Comparison of ENCODE assay signal across 25 cellular contexts in genomic region chr1:165281207-165281901, GRCh38.
"Had no signal": no experiment of that assay in that cellular context is flagged by ENCODE, and none has a peak within 500 bp of the region (broad histone marks: within the 10 kb centered on the region; RNA-seq: fewer than 3 reads in every experiment).

No MANE protein-coding gene starts in this region.

- H3K27ac ChIP-seq: ascending aorta, brain microvascular endothelial cell, parathyroid adenoma, psoas muscle, right atrium auricular region, spleen, testis, transverse colon had no signal

- H3K4me3 ChIP-seq: ascending aorta, psoas muscle, right atrium auricular region, spleen, testis, transverse colon had no signal

- H3K36me3 Mint-ChIP-seq: activated naive CD4-positive, alpha-beta T cell treated with anti-CD3 and anti-CD28 coated beads, Interleukin-2, amount 10 ng/mL, durations not matched to agents 7 days and 5 days; activated naive CD8-positive, alpha-beta T cell treated with anti-CD3 and anti-CD28 coated beads, Interleukin-2, amount 10 ng/mL, durations not matched to agents 7 days and 5 days; mesothelial cell of epicardium; naive B cell had no signal

- ATAC-seq: left cardiac atrium, psoas muscle had no signal

- H3K9me3 Mint-ChIP-seq: activated naive CD4-positive, alpha-beta T cell treated with anti-CD3 and anti-CD28 coated beads, Interleukin-2, amount 10 ng/mL, durations not matched to agents 7 days and 5 days; activated naive CD8-positive, alpha-beta T cell treated with anti-CD3 and anti-CD28 coated beads, Interleukin-2, amount 10 ng/mL, durations not matched to agents 7 days and 5 days; mesothelial cell of epicardium; neural crest cell; T-helper 2 cell treated with Interferon-gamma antibody and Interleukin-4, amounts not matched to agents 5 μg/mL and 100 μg/mL, for 36 hours had no signal

- H3K27me3 ChIP-seq: ascending aorta, brain microvascular endothelial cell, right atrium auricular region, testis had no signal

- H3K9me3 ChIP-seq: ascending aorta, psoas muscle, right atrium auricular region, spleen, testis, transverse colon had no signal

- H3K4me1 ChIP-seq: ascending aorta, parathyroid adenoma, psoas muscle, right atrium auricular region, spleen, testis had no signal

- DNase-seq: activated CD4-positive, alpha-beta T cell treated with anti-CD3 and anti-CD28 coated beads for 4 hours; activated CD4-positive, alpha-beta T cell treated with anti-CD3 and anti-CD28 coated beads, Interleukin-2, amount 50 U/mL, for 48 hours; activated CD8-positive, alpha-beta memory T cell treated with anti-CD3 and anti-CD28 coated beads for 24 hours; activated gamma-delta T cell; activated naive CD4-positive, alpha-beta T cell treated with anti-CD3 and anti-CD28 coated beads, Interleukin-2, amount 10 ng/mL, durations not matched to agents 7 days and 5 days; activated naive CD8-positive, alpha-beta T cell treated with anti-CD3 and anti-CD28 coated beads, Interleukin-2, amount 10 ng/mL, durations not matched to agents 7 days and 5 days; activated T-cell treated with anti-CD3 and anti-CD28 coated beads, Interleukin-2, amount 50 U/mL, for 1 hour; brain microvascular endothelial cell; caudate nucleus; head of caudate nucleus; hippocampal formation; left cardiac atrium; naive B cell; occipital lobe; psoas muscle; spleen; stimulated activated naive CD4-positive, alpha-beta T cell; testis; transverse colon had no signal

- H3K27me3 Mint-ChIP-seq: activated naive CD8-positive, alpha-beta T cell treated with anti-CD3 and anti-CD28 coated beads, Interleukin-2, amount 10 ng/mL, durations not matched to agents 7 days and 5 days had no signal

- H3K4me3 Mint-ChIP-seq: activated naive CD4-positive, alpha-beta T cell treated with anti-CD3 and anti-CD28 coated beads, Interleukin-2, amount 10 ng/mL, durations not matched to agents 7 days and 5 days; activated naive CD8-positive, alpha-beta T cell treated with anti-CD3 and anti-CD28 coated beads, Interleukin-2, amount 10 ng/mL, durations not matched to agents 7 days and 5 days; mesothelial cell of epicardium; naive B cell; neural crest cell; T-helper 2 cell treated with Interferon-gamma antibody and Interleukin-4, amounts not matched to agents 5 μg/mL and 100 μg/mL, for 36 hours had no signal

- H3K27ac Mint-ChIP-seq: activated naive CD4-positive, alpha-beta T cell treated with anti-CD3 and anti-CD28 coated beads, Interleukin-2, amount 10 ng/mL, durations not matched to agents 7 days and 5 days; activated naive CD8-positive, alpha-beta T cell treated with anti-CD3 and anti-CD28 coated beads, Interleukin-2, amount 10 ng/mL, durations not matched to agents 7 days and 5 days; mesothelial cell of epicardium; naive B cell; T-helper 2 cell treated with Interferon-gamma antibody and Interleukin-4, amounts not matched to agents 5 μg/mL and 100 μg/mL, for 36 hours had no signal

- H3K4me1 Mint-ChIP-seq: activated naive CD4-positive, alpha-beta T cell treated with anti-CD3 and anti-CD28 coated beads, Interleukin-2, amount 10 ng/mL, durations not matched to agents 7 days and 5 days; activated naive CD8-positive, alpha-beta T cell treated with anti-CD3 and anti-CD28 coated beads, Interleukin-2, amount 10 ng/mL, durations not matched to agents 7 days and 5 days; naive B cell had no signal
